ENCODE assay signal across 7 cellular contexts in the genomic region with DNA sequence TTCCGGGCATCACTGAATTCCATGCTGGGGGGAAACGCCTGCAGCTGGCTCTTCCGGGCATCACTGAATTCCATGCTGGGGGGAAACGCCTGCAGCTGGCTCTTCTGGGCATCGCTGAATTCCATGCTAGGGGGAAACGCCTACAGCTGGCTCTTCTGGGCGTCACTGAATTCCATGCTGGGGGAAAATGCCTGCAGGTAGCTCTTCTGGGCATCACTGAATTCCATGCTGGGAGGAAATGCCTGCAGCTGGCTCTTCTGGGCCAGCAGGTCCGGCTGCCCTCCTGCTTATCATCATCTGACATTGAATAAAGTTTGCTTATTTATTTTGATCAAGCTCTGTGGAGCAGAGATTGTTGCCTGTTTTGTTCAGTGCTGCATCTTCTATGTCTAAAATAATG.
"Had no signal": no experiment of that assay in that cellular context is flagged by ENCODE, and none has a peak within 500 bp of the region (broad histone marks: within the 10 kb centered on the region; RNA-seq: fewer than 3 reads in every experiment).

No MANE protein-coding gene starts in this region.

- H3K9ac ChIP-seq: KMS-11 had no signal

- H3K27ac ChIP-seq: HL-60, KMS-11 had no signal

- H3K4me3 ChIP-seq: K562 had no signal

- H3K4me2 ChIP-seq: KMS-11 had no signal

- ATAC-seq: HepG2, K562 had no signal

- DNase-seq: IMR-90, KBM-7, KG1 had no signal
